Comparison of ENCODE assay signal across 19 cellular contexts in genomic region chr10:101585841-101586240, GRCh38.
"Had no signal": no experiment of that assay in that cellular context is flagged by ENCODE, and none has a peak within 500 bp of the region (broad histone marks: within the 10 kb centered on the region; RNA-seq: fewer than 3 reads in every experiment).

No MANE protein-coding gene starts in this region.

- H3K4me2 ChIP-seq: hepatocyte had no signal

- ATAC-seq: effector memory CD8-positive, alpha-beta T cell had no signal

- H3K9me3 Mint-ChIP-seq: dendritic cell treated with granulocyte-macrophage colony-stimulating factor and Interleukin-4, amounts not matched to agents 40 ng/mL and 50 ng/mL, for 4 days; effector memory CD8-positive, alpha-beta T cell; naive B cell; stimulated activated naive CD8-positive, alpha-beta T cell treated with anti-CD3 and anti-CD28 coated beads, Interleukin-15, Interleukin-2, amounts not matched to agents 100 ng/mL and 50 ng/mL, for 24 hours had no signal

- H3K9me3 ChIP-seq: prostate gland, sigmoid colon, SJSA1, testis had no signal

- H3K27ac Mint-ChIP-seq: stimulated activated naive CD8-positive, alpha-beta T cell treated with anti-CD3 and anti-CD28 coated beads, Interleukin-15, Interleukin-2, amounts not matched to agents 100 ng/mL and 50 ng/mL, for 24 hours had no signal

- H3K27me3 Mint-ChIP-seq: dendritic cell treated with granulocyte-macrophage colony-stimulating factor and Interleukin-4, amounts not matched to agents 40 ng/mL and 50 ng/mL, for 4 days; effector memory CD8-positive, alpha-beta T cell; stimulated activated naive CD8-positive, alpha-beta T cell treated with anti-CD3 and anti-CD28 coated beads, Interleukin-15, Interleukin-2, amounts not matched to agents 100 ng/mL and 50 ng/mL, for 24 hours had no signal

- DNase-seq: activated CD4-positive, alpha-beta T cell treated with anti-CD3 and anti-CD28 coated beads for 4 hours; activated T-cell treated with anti-CD3 and anti-CD28 coated beads, Interleukin-2, amount 50 U/mL, for 1 hour; brain microvascular endothelial cell; cerebellar nuclear complex; effector memory CD8-positive, alpha-beta T cell; erythroblast; kidney glomerular epithelial cell; midbrain; naive B cell; occipital lobe; sigmoid colon; stimulated activated CD4-positive, alpha-beta T cell treated with anti-CD3 and anti-CD28 coated beads, Interleukin-12 subunit alpha, Interleukin-12 subunit beta, amount 100 ng/mL, for 4 hours; T-helper 9 cell; testis had no signal

- H3K36me3 ChIP-seq: prostate gland had no signal

- H3K27ac ChIP-seq: brain microvascular endothelial cell, hepatocyte, prostate gland, sigmoid colon, SJSA1, testis had no signal

- H3K4me3 ChIP-seq: hepatocyte, prostate gland, sigmoid colon, SJSA1, testis had no signal

- H3K4me3 Mint-ChIP-seq: dendritic cell treated with granulocyte-macrophage colony-stimulating factor and Interleukin-4, amounts not matched to agents 40 ng/mL and 50 ng/mL, for 4 days had no signal

- H3K27me3 ChIP-seq: brain microvascular endothelial cell, hepatocyte, sigmoid colon, SJSA1, testis had no signal

- H2AFZ ChIP-seq: hepatocyte had no signal
